ENCODE assay signal across 18 cellular contexts in genomic region chr6:167044696-167045095, GRCh38. TPM values are rescaled to one million over a fixed set of nuclear protein-coding genes. Genes with fewer than 3 reads are reported as not detected.
DNase-seq lines count a peak whose midpoint lies in the region; ATAC-seq and TF ChIP-seq lines count a peak whose summit lies in the region.
"Had no signal": no experiment of that assay in that cellular context is flagged by ENCODE, and none has a peak within 500 bp of the region (broad histone marks: within the 10 kb centered on the region; RNA-seq: fewer than 3 reads in every experiment).

No MANE protein-coding gene starts in this region.

- peaks cover 70% of the 10 kb centered on the region for H3K4me1 ChIP-seq in CD4-positive, alpha-beta memory T cell (ENCODE audit: insufficient read depth, low read length)
- H3K4me1 ChIP-seq in H9 (ENCODE audit: insufficient read depth, low read length): no peaks in the 10 kb centered on the region
- H3K4me1 ChIP-seq in neutrophil (ENCODE audit: control insufficient read depth in 1 of 2, insufficient read depth in 1 of 2, low read depth in 1 of 2, low read length in 1 of 2): peaks cover 12 to 21% of the 10 kb centered on the region in 2 experiments
- no peaks in the 10 kb centered on the region for H3K4me1 ChIP-seq in gastrocnemius medialis

- peak overlapping the region in 4 of 7 donors; percentile 36 to 84 (median 62) for H3K27ac Mint-ChIP-seq in CD4-positive, alpha-beta memory T cell
- H3K27ac Mint-ChIP-seq in H9: peak overlapping the region in 2 of 3 experiments; percentile 81 to 88; a peak in 4 of 7 replicates
- H3K27ac Mint-ChIP-seq in activated T-helper 17 cell treated with anti-CD3 and anti-CD28 coated beads, Interleukin-2, amount 50 U/mL, for 72 hours: no peak overlapping the region
- H3K27ac Mint-ChIP-seq: activated naive CD8-positive, alpha-beta T cell treated with anti-CD3 and anti-CD28 coated beads, Interleukin-2, amount 10 ng/mL, durations not matched to agents 7 days and 5 days; natural killer cell treated with Interleukin-12 subunit alpha and Interleukin-12 subunit beta and Interleukin-15 and Interleukin-18, amount 100 ng/mL, for 72 hours had no signal

- no peaks in the 10 kb centered on the region for H3K27me3 ChIP-seq in CD4-positive, alpha-beta memory T cell (ENCODE audit: insufficient read depth, low read length)
- H3K27me3 ChIP-seq in H9 (ENCODE audit: insufficient read depth, low read length) (no peaks in the 10 kb centered on the region), brain microvascular endothelial cell (replicated peaks) (no peaks in the 10 kb centered on the region), neutrophil (no peaks in the 10 kb centered on the region), gastrocnemius medialis (no peaks in the 10 kb centered on the region)

- no peak overlapping the region for H2AK5ac ChIP-seq in H9 (ENCODE audit: insufficient read length, low read length)

- no peak for DNase-seq in CD4-positive, alpha-beta memory T cell
- peak; percentile 46 for DNase-seq in H9
- DNase-seq in brain microvascular endothelial cell: peak; percentile 7
- DNase-seq in SIG-M5 (lab: John Stamatoyannopoulos, UW): no peak
- no peak for DNase-seq in gastrocnemius medialis
- DNase-seq: activated CD4-positive, alpha-beta T cell treated with anti-CD3 and anti-CD28 coated beads for 1 hour; activated naive CD8-positive, alpha-beta T cell treated with anti-CD3 and anti-CD28 coated beads, Interleukin-2, amount 10 ng/mL, durations not matched to agents 7 days and 5 days; cerebellar nuclear complex; GF-D8; hypothalamus; lower lobe of right lung; NCI-H1417; NCI-H226; PC-9 had no signal

- H3K79me2 ChIP-seq in H9 (ENCODE audit: insufficient read depth, low read length): no peaks in the 10 kb centered on the region

- no peak overlapping the region for H3K4me2 ChIP-seq in H9 (ENCODE audit: insufficient read depth, insufficient read length, low read length)
- H3K4me2 ChIP-seq: PC-9 had no signal

- H3K9me3 ChIP-seq in CD4-positive, alpha-beta memory T cell (ENCODE audit: control insufficient read depth in 1 of 2, low read length in 2 of 2): no peaks in the 10 kb centered on the region
- H3K9me3 ChIP-seq in H9 (ENCODE audit: control insufficient read depth, low read depth, low read length) (no peaks in the 10 kb centered on the region), neutrophil (no peaks in the 10 kb centered on the region), gastrocnemius medialis (no peaks in the 10 kb centered on the region)
- H3K9me3 ChIP-seq: lower lobe of right lung, thoracic aorta had no signal

- no peak overlapping the region for H4K5ac ChIP-seq in H9 (ENCODE audit: insufficient read length, low read depth, low read length)

- no peak overlapping the region for H2BK20ac ChIP-seq in H9 (ENCODE audit: low read depth, low read length, poor library complexity, severe bottlenecking)

- WGBS in H9 (ENCODE audit: extremely low coverage, insufficient read length, low lambda C conversion rate): no CpG with 5 or more reads among the region's 10 CpGs

- no peaks in the 10 kb centered on the region for H3K9me3 Mint-ChIP-seq in CD4-positive, alpha-beta memory T cell
- H3K9me3 Mint-ChIP-seq in H9: no peaks in the 10 kb centered on the region
- H3K9me3 Mint-ChIP-seq in activated T-helper 17 cell treated with anti-CD3 and anti-CD28 coated beads, Interleukin-2, amount 50 U/mL, for 72 hours: no peaks in the 10 kb centered on the region
- H3K9me3 Mint-ChIP-seq: activated naive CD8-positive, alpha-beta T cell treated with anti-CD3 and anti-CD28 coated beads, Interleukin-2, amount 10 ng/mL, durations not matched to agents 7 days and 5 days; natural killer cell treated with Interleukin-12 subunit alpha and Interleukin-12 subunit beta and Interleukin-15 and Interleukin-18, amount 100 ng/mL, for 72 hours had no signal

- no peaks in the 10 kb centered on the region for H3K79me1 ChIP-seq in H9 (ENCODE audit: insufficient read depth, low read depth, low read length, poor library complexity, severe bottlenecking)

- H3K18ac ChIP-seq in H9 (ENCODE audit: insufficient read length, low read depth, low read length): no peak overlapping the region

- intact Hi-C loops in CD4-positive, alpha-beta memory T cell (cut with micrococcal nuclease): no loop called here
- intact Hi-C loops in gastrocnemius medialis (cut with DNase I; ENCODE audit: low total_unique reads): no loop called here

- no peak overlapping the region for H2BK12ac ChIP-seq in H9 (ENCODE audit: insufficient read length, low read depth, low read length)

- TF ChIP-seq POLR2A in gastrocnemius medialis (IDR thresholded peaks at IDR 0.05): no peak

- ATAC-seq in activated T-helper 17 cell treated with anti-CD3 and anti-CD28 coated beads, Interleukin-2, amount 50 U/mL, for 72 hours (replicated peaks): no peak
- ATAC-seq in gastrocnemius medialis: no peak
- ATAC-seq: lower lobe of right lung; natural killer cell treated with Interleukin-12 subunit alpha and Interleukin-12 subunit beta and Interleukin-15 and Interleukin-18, amount 100 ng/mL, for 72 hours had no signal

- no peaks in the 10 kb centered on the region for H3K23me2 ChIP-seq in H9 (ENCODE audit: insufficient read length, low read depth, low read length, poor library complexity, severe bottlenecking)

- no peak overlapping the region for H3K14ac ChIP-seq in H9 (ENCODE audit: insufficient read depth, low read length)

- H3K4me3 Mint-ChIP-seq in CD4-positive, alpha-beta memory T cell: peak overlapping the region in 1 of 8 donors; percentile 38
- no peak overlapping the region for H3K4me3 Mint-ChIP-seq in H9
- H3K4me3 Mint-ChIP-seq in activated T-helper 17 cell treated with anti-CD3 and anti-CD28 coated beads, Interleukin-2, amount 50 U/mL, for 72 hours: no peak overlapping the region
- H3K4me3 Mint-ChIP-seq: activated naive CD8-positive, alpha-beta T cell treated with anti-CD3 and anti-CD28 coated beads, Interleukin-2, amount 10 ng/mL, durations not matched to agents 7 days and 5 days; natural killer cell treated with Interleukin-12 subunit alpha and Interleukin-12 subunit beta and Interleukin-15 and Interleukin-18, amount 100 ng/mL, for 72 hours had no signal

- in situ Hi-C loops in brain microvascular endothelial cell (cut with HindIII; ENCODE audit: low pct_ligation_motif_present, low sequenced_read_pairs) (no loop called here), gastrocnemius medialis (cut with MboI; ENCODE audit: low sequenced_read_pairs in 4 of 4) (no loop called here)

- TF ChIP-seq CTCF in H9 (conservative IDR thresholded peaks at IDR 0.05): peak; percentile 28; the same call in 1 of the 3 replicates
- TF ChIP-seq CTCF in brain microvascular endothelial cell (IDR thresholded peaks at IDR 0.05; ENCODE audit: low read depth, low read length, missing control alignments): peak; percentile 26
- no peak for TF ChIP-seq CTCF in neutrophil (IDR thresholded peaks at IDR 0.05)
- TF ChIP-seq CTCF in gastrocnemius medialis (IDR thresholded peaks at IDR 0.05 in 4 of 5, conservative IDR thresholded peaks at IDR 0.05 in 1 of 5): no peak

- H3T11ph ChIP-seq in H9 (ENCODE audit: low read length): no peak overlapping the region

- no peak overlapping the region for H3K27ac ChIP-seq in CD4-positive, alpha-beta memory T cell (ENCODE audit: low read depth, low read length)
- no peak overlapping the region for H3K27ac ChIP-seq in H9 (ENCODE audit: insufficient read length, low read depth, low read length)
- no peak overlapping the region for H3K27ac ChIP-seq in brain microvascular endothelial cell
- peak overlapping the region; percentile 23 for H3K27ac ChIP-seq in neutrophil
- no peak overlapping the region for H3K27ac ChIP-seq in gastrocnemius medialis
- H3K27ac ChIP-seq: lower lobe of right lung, PC-9, thoracic aorta had no signal

- peaks cover 36 to 69% (median 50%) of the 10 kb centered on the region in 4 donors for H3K4me1 Mint-ChIP-seq in CD4-positive, alpha-beta memory T cell
- H3K4me1 Mint-ChIP-seq in H9: peaks cover 2 to 4% of the 10 kb centered on the region in 2 experiments; a peak in 1 of 4 replicates
- peaks cover 46% of the 10 kb centered on the region for H3K4me1 Mint-ChIP-seq in activated T-helper 17 cell treated with anti-CD3 and anti-CD28 coated beads, Interleukin-2, amount 50 U/mL, for 72 hours

- no peak overlapping the region for H2BK120ac ChIP-seq in H9 (ENCODE audit: low read depth, low read length, poor library complexity, severe bottlenecking)

- no peak overlapping the region for H3K4ac ChIP-seq in H9 (ENCODE audit: low read depth, low read length)

- H3K9ac ChIP-seq in H9 (ENCODE audit: extremely low read depth, insufficient read length, low read length): no peak overlapping the region

- H3K56ac ChIP-seq in H9 (ENCODE audit: insufficient read length, low read depth, low read length): no peak overlapping the region

- no peaks in the 10 kb centered on the region for H3K36me3 ChIP-seq in CD4-positive, alpha-beta memory T cell (ENCODE audit: insufficient read depth, low read length)
- H3K36me3 ChIP-seq in brain microvascular endothelial cell (replicated peaks) (peaks cover 4% of the 10 kb centered on the region), neutrophil (peaks cover 7% of the 10 kb centered on the region), gastrocnemius medialis (no peaks in the 10 kb centered on the region)

- no peaks in the 10 kb centered on the region for H4K20me1 ChIP-seq in H9 (ENCODE audit: control insufficient read depth, insufficient read depth, insufficient read length)

- no peak overlapping the region for H3K4me3 ChIP-seq in CD4-positive, alpha-beta memory T cell (ENCODE audit: low read length in 2 of 2)
- H3K4me3 ChIP-seq in brain microvascular endothelial cell (ENCODE audit: low read depth, low read length): no peak overlapping the region
- no peak overlapping the region for H3K4me3 ChIP-seq in neutrophil (ENCODE audit: low read depth in 1 of 2, low read length in 1 of 2)
- no peak overlapping the region for H3K4me3 ChIP-seq in gastrocnemius medialis
- H3K4me3 ChIP-seq: lower lobe of right lung, PC-9, thoracic aorta had no signal

- H2BK5ac ChIP-seq in H9 (ENCODE audit: insufficient read length, low read length): no peak overlapping the region

- H3K36me3 Mint-ChIP-seq in CD4-positive, alpha-beta memory T cell: peaks cover 5 to 6% of the 10 kb centered on the region in 2 donors
- H3K36me3 Mint-ChIP-seq in H9 (ENCODE audit: insufficient read depth in 1 of 3, low read depth in 3 of 3): peaks cover 0 to 27% (median 15%) of the 10 kb centered on the region in 3 experiments; a peak in 5 of 7 replicates
- peaks cover 35% of the 10 kb centered on the region for H3K36me3 Mint-ChIP-seq in activated T-helper 17 cell treated with anti-CD3 and anti-CD28 coated beads, Interleukin-2, amount 50 U/mL, for 72 hours (ENCODE audit: low read depth)

- no peak overlapping the region for H4K91ac ChIP-seq in H9 (ENCODE audit: insufficient read length, low read depth, low read length)

- POLR2A ChIA-PET in CD4-positive, alpha-beta memory T cell (lab: Charles Lee; ENCODE audit: partially characterized antibody): interaction anchor here (0.6 to 6.9 kb wide), 3 partner anchors 9 to 77 kb away, joined by 3 to 111 read pairs (median 4); partner anchors contain the start of gene CEP43

- H3K23ac ChIP-seq in H9 (ENCODE audit: insufficient read length, low read depth, low read length): no peak overlapping the region

- H3K27me3 Mint-ChIP-seq in CD4-positive, alpha-beta memory T cell: no peaks in the 10 kb centered on the region
- no peaks in the 10 kb centered on the region for H3K27me3 Mint-ChIP-seq in H9 (ENCODE audit: low read depth)
- no peaks in the 10 kb centered on the region for H3K27me3 Mint-ChIP-seq in activated T-helper 17 cell treated with anti-CD3 and anti-CD28 coated beads, Interleukin-2, amount 50 U/mL, for 72 hours
- H3K27me3 Mint-ChIP-seq: activated naive CD8-positive, alpha-beta T cell treated with anti-CD3 and anti-CD28 coated beads, Interleukin-2, amount 10 ng/mL, durations not matched to agents 7 days and 5 days had no signal

- CTCF ChIA-PET in CD4-positive, alpha-beta memory T cell (lab: Charles Lee; ENCODE audit: partially characterized antibody): interaction anchor here (0.8 to 1.5 kb wide), 2 partner anchors 30 to 79 kb away, joined by 3 read pairs; no protein-coding TSS in a partner anchor

- no peak overlapping the region for H2AFZ ChIP-seq in H9 (ENCODE audit: low read length)
- H2AFZ ChIP-seq: PC-9 had no signal

- H4K8ac ChIP-seq in H9 (replicated peaks; ENCODE audit: insufficient read length, low read depth, low read length): no peak overlapping the region

- no peak overlapping the region for H2BK15ac ChIP-seq in H9 (ENCODE audit: low read depth, low read length)

RNA-seq across cellular contexts. Expression of gene CEP43, which starts 45.5 kb away (rescaled TPM):
- 10 to 100 TPM; 19.5 to 24.9 TPM for total RNA-seq in CD4-positive, alpha-beta memory T cell
- polyA plus RNA-seq in CD4-positive, alpha-beta memory T cell: 1 to 10 TPM; 4.1 to 4.4 TPM
- total RNA-seq in H9 (2021) (33.6 and 35.4 TPM in 2 replicates), gastrocnemius medialis (1 to 10 TPM; 4.4 to 8.3 (median 5.9) TPM)
- total RNA-seq in activated T-helper 17 cell treated with anti-CD3 and anti-CD28 coated beads, Interleukin-2, amount 50 U/mL, for 72 hours: 10 to 100 TPM; 24.7 to 29.0 TPM

Comparison
In these comparisons a context has a peak if more than half of its experiments do, and no peak if none do; other contexts are left out.
1. DNase-seq: peak in H9 (single experiment) and brain microvascular endothelial cell (single experiment); none in CD4-positive, alpha-beta memory T cell (0 of 5), SIG-M5 (single experiment) and gastrocnemius medialis (0 of 2).
2. CTCF ChIP-seq: peak in H9 (single experiment) and brain microvascular endothelial cell (single experiment); none in neutrophil (single experiment) and gastrocnemius medialis (0 of 5).